In genomic region chr11:119121811-119122124, GRCh38 we compare ENCODE assay signal across 9 cellular contexts. TPM values are rescaled to one million over a fixed set of nuclear protein-coding genes. Genes with fewer than 3 reads are reported as not detected.
DNase-seq lines count a peak whose midpoint lies in the region; ATAC-seq and TF ChIP-seq lines count a peak whose summit lies in the region.
"Had no signal": no experiment of that assay in that cellular context is flagged by ENCODE, and none has a peak within 500 bp of the region (broad histone marks: within the 10 kb centered on the region; RNA-seq: fewer than 3 reads in every experiment).

No MANE protein-coding gene starts in this region.

- H3K27me3 Mint-ChIP-seq in T-helper 2 cell treated with Interferon-gamma antibody and Interleukin-4, amounts not matched to agents 5 μg/mL and 100 μg/mL, for 36 hours (ENCODE audit: low read depth) = no peaks in the 10 kb centered on the region
- no peaks in the 10 kb centered on the region for H3K27me3 Mint-ChIP-seq in stimulated activated naive B cell treated with anti-CD40 and anti-IgM and Interleukin-4, amounts not matched to agents 10 μg/mL and 1 μg/mL and 100 μg/mL, for 72 hours

- ATAC-seq in gastroesophageal sphincter = no peak
- peak; percentile 26 to 29 for ATAC-seq in stimulated activated naive B cell treated with anti-CD40 and anti-IgM and Interleukin-4, amounts not matched to agents 10 μg/mL and 1 μg/mL and 100 μg/mL, for 72 hours (replicated peaks)

- 0% methylated on average over 7 to 19 of the region's 20 CpGs for WGBS in gastroesophageal sphincter (ENCODE audit: low coverage in 1 of 2), 2 donors

- no peaks in the 10 kb centered on the region for H3K27me3 ChIP-seq in SJCRH30
- H3K27me3 ChIP-seq in gastroesophageal sphincter = no peaks in the 10 kb centered on the region

- TF ChIP-seq CTCF in gastroesophageal sphincter (IDR thresholded peaks at IDR 0.05) = no peak

- H3K9me3 Mint-ChIP-seq in T-helper 2 cell treated with Interferon-gamma antibody and Interleukin-4, amounts not matched to agents 5 μg/mL and 100 μg/mL, for 36 hours = no peaks in the 10 kb centered on the region
- H3K9me3 Mint-ChIP-seq in stimulated activated naive B cell treated with anti-CD40 and anti-IgM and Interleukin-4, amounts not matched to agents 10 μg/mL and 1 μg/mL and 100 μg/mL, for 72 hours = no peaks in the 10 kb centered on the region

- peak overlapping the region; percentile 95 for H3K4me3 Mint-ChIP-seq in T-helper 2 cell treated with Interferon-gamma antibody and Interleukin-4, amounts not matched to agents 5 μg/mL and 100 μg/mL, for 36 hours
- peak overlapping the region; percentile 90 to 96 for H3K4me3 Mint-ChIP-seq in stimulated activated naive B cell treated with anti-CD40 and anti-IgM and Interleukin-4, amounts not matched to agents 10 μg/mL and 1 μg/mL and 100 μg/mL, for 72 hours

- peaks cover 9% of the 10 kb centered on the region for H3K4me1 ChIP-seq in SJCRH30
- H3K4me1 ChIP-seq in gastroesophageal sphincter = peaks cover 2 to 45% (median 6%) of the 10 kb centered on the region in 3 donors

- peak overlapping the region; percentile 99 for H3K4me3 ChIP-seq in SJCRH30
- peak overlapping the region; percentile 43 to 78 for H3K4me3 ChIP-seq in gastroesophageal sphincter

- no peak for TF ChIP-seq POLR2A in gastroesophageal sphincter (IDR thresholded peaks at IDR 0.05)

- no peak for TF ChIP-seq EP300 in gastroesophageal sphincter (IDR thresholded peaks at IDR 0.05)

- no peak for DNase-seq in T-helper 2 cell treated with Interferon-gamma antibody and Interleukin-4, amounts not matched to agents 5 μg/mL and 100 μg/mL, for 36 hours (ENCODE audit: low spot score)
- DNase-seq in T-helper 2 cell (no peak), SJCRH30 (no peak), middle frontal gyrus (ENCODE audit: extremely low spot score, low spot score) (no peak), germinal center (ENCODE audit: low spot score) (no peak)
- no peak for DNase-seq in stimulated activated naive B cell treated with anti-CD40 and anti-IgM and Interleukin-4, amounts not matched to agents 10 μg/mL and 1 μg/mL and 100 μg/mL, for 72 hours
- no peak for DNase-seq in stimulated activated CD4-positive, alpha-beta T cell treated with anti-CD3 and anti-CD28 coated beads, Interleukin-1b, Interleukin-23, amount 100 ng/mL, for 48 hours

- H3K27ac ChIP-seq in SJCRH30 (peak overlapping the region; percentile 49; the same call in 1 of the 2 replicates), gastroesophageal sphincter (peak overlapping the region; percentile 2 to 91 (median 86))

- peaks cover 29% of the 10 kb centered on the region for H3K36me3 Mint-ChIP-seq in T-helper 2 cell treated with Interferon-gamma antibody and Interleukin-4, amounts not matched to agents 5 μg/mL and 100 μg/mL, for 36 hours (ENCODE audit: low read depth)
- H3K36me3 Mint-ChIP-seq in stimulated activated naive B cell treated with anti-CD40 and anti-IgM and Interleukin-4, amounts not matched to agents 10 μg/mL and 1 μg/mL and 100 μg/mL, for 72 hours = peaks cover 13 to 21% of the 10 kb centered on the region in 2 donors

- 0 out of 2 replicates have a peak, but pooled peaks cover 2% of the 10 kb centered on the region for H3K36me3 ChIP-seq in SJCRH30
- peaks cover 0 to 30% of the 10 kb centered on the region in 2 donors for H3K36me3 ChIP-seq in gastroesophageal sphincter

- no peaks in the 10 kb centered on the region for H3K9me3 ChIP-seq in SJCRH30 (replicated peaks)
- H3K9me3 ChIP-seq in gastroesophageal sphincter = no peaks in the 10 kb centered on the region

- H3K27ac Mint-ChIP-seq in T-helper 2 cell treated with Interferon-gamma antibody and Interleukin-4, amounts not matched to agents 5 μg/mL and 100 μg/mL, for 36 hours = peak overlapping the region; percentile 82
- peak overlapping the region; percentile 68 for H3K27ac Mint-ChIP-seq in stimulated activated naive B cell treated with anti-CD40 and anti-IgM and Interleukin-4, amounts not matched to agents 10 μg/mL and 1 μg/mL and 100 μg/mL, for 72 hours

- peaks cover 27% of the 10 kb centered on the region for H3K4me1 Mint-ChIP-seq in T-helper 2 cell treated with Interferon-gamma antibody and Interleukin-4, amounts not matched to agents 5 μg/mL and 100 μg/mL, for 36 hours (ENCODE audit: low read depth)
- peaks cover 25 to 34% of the 10 kb centered on the region in 2 donors for H3K4me1 Mint-ChIP-seq in stimulated activated naive B cell treated with anti-CD40 and anti-IgM and Interleukin-4, amounts not matched to agents 10 μg/mL and 1 μg/mL and 100 μg/mL, for 72 hours

RNA-seq across cellular contexts. Expression of gene HINFP, which starts 0.4 kb away (rescaled TPM):
- 14.4 and 15.2 TPM in 2 replicates for total RNA-seq in SJCRH30 (2014; rRNA removed; shearing (Covaris generic))
- 10 to 100 TPM; 19.0 to 30.2 (median 23.3) TPM for total RNA-seq in gastroesophageal sphincter

RNA-seq across cellular contexts. Expression of gene C2CD2L, which starts 14.6 kb away (rescaled TPM):
- total RNA-seq in SJCRH30 (2014; rRNA removed; shearing (Covaris generic)) = 4.1 and 4.8 TPM in 2 replicates
- 10 to 100 TPM in 1 of 4 donors, 1 to 10 TPM in 3; 3.4 to 13.3 (median 8.3) TPM for total RNA-seq in gastroesophageal sphincter

RNA-seq across cellular contexts. Expression of gene DPAGT1, which starts 20.1 kb away (rescaled TPM):
- total RNA-seq in SJCRH30 (2014; rRNA removed; shearing (Covaris generic)) = 23.7 and 24.0 TPM in 2 replicates
- total RNA-seq in gastroesophageal sphincter = 10 to 100 TPM; 10.7 to 28.1 (median 21.4) TPM

RNA-seq across cellular contexts. Expression of gene ABCG4, which starts 27.1 kb away (rescaled TPM):
- 0.08 TPM in 1 of 2 replicates, not detected in the other for total RNA-seq in SJCRH30 (2014; rRNA removed; shearing (Covaris generic))
- 1 to 10 TPM in 1 of 4 donors, under 1 TPM in 2, not detected in 1; 0.20 to 1.1 (median 0.40) TPM for total RNA-seq in gastroesophageal sphincter
- total RNA-seq: dermis microvascular lymphatic vessel endothelial cell had no signal

RNA-seq across cellular contexts. Expression of gene HMBS, which starts 37.1 kb away (rescaled TPM):
- total RNA-seq in SJCRH30 (2014; rRNA removed; shearing (Covaris generic)) = 10.1 and 14.3 TPM in 2 replicates
- 10 to 100 TPM in 2 of 4 donors, 1 to 10 TPM in 2; 1.2 to 27.1 (median 9.8) TPM for total RNA-seq in gastroesophageal sphincter
